Comparison of ENCODE assay signal across 18 cellular contexts in genomic region chr19:54889566-54889965, GRCh38. TPM values are rescaled to one million over a fixed set of nuclear protein-coding genes. Genes with fewer than 3 reads are reported as not detected.
A peak's percentile ranks its signal among the peaks of the same experiment; 100 is the strongest.
DNase-seq lines count a peak whose midpoint lies in the region; ATAC-seq, FAIRE-seq and TF ChIP-seq lines count a peak whose summit lies in the region.
"Had no signal": no experiment of that assay in that cellular context is flagged by ENCODE, and none has a peak within 500 bp of the region (broad histone marks: within the 10 kb centered on the region; RNA-seq: fewer than 3 reads in every experiment).

No MANE protein-coding gene starts in this region.

- H3K4me1 ChIP-seq in K562 (replicated peaks in 1 of 2; ENCODE audit: control insufficient read depth in 2 of 2, insufficient read depth in 2 of 2, low read length in 2 of 2) (no peaks in the 10 kb centered on the region; a peak in 1 of 5 replicates), neuronal stem cell (ENCODE audit: control insufficient read depth in 2 of 2, insufficient read depth in 1 of 2, low read depth in 1 of 2, low read length in 2 of 2) (no peaks in the 10 kb centered on the region), kidney (ENCODE audit: control insufficient read depth in 1 of 2, insufficient read depth in 1 of 2, low read depth in 1 of 2, low read length in 2 of 2) (no peaks in the 10 kb centered on the region)
- H3K4me1 ChIP-seq: BLaER1 had no signal

- H2BK12ac ChIP-seq in neuronal stem cell (ENCODE audit: low read length): no peak overlapping the region

- DNase-seq in CD14-positive monocyte (ENCODE audit: low spot score) (no peak), K562 (ENCODE audit: extremely low read depth in 1 of 4, low spot score in 3 of 4) (no peak), neuronal stem cell (ENCODE audit: low spot score) (no peak), type B pancreatic cell (ENCODE audit: extremely low spot score, unreplicated experiment) (peak; percentile 44), glutamatergic neuron (no peak), kidney (no peak)
- no peak for DNase-seq in activated CD8-positive, alpha-beta T cell treated with anti-CD3 and anti-CD28 coated beads for 36 hours
- DNase-seq: Calu3; CD8-positive, alpha-beta T cell; DMS79 treated with DMSO at 0.1 percent for 48 hours; GF-D8; H7 had no signal

- POLR2A ChIA-PET in K562 (lab: Yijun Ruan, JAX): interaction anchor here (1.4 kb wide), 1 partner anchor 23 kb away, joined by 3 read pairs; no protein-coding TSS in a partner anchor
- POLR2A ChIA-PET in activated CD8-positive, alpha-beta T cell treated with anti-CD3 and anti-CD28 coated beads for 36 hours (lab: Charles Lee): no interaction called here

- H3K4me3 ChIP-seq in K562 (no peak overlapping the region), neuronal stem cell (ENCODE audit: low read length in 2 of 2) (no peak overlapping the region), kidney (ENCODE audit: low read length in 2 of 2) (no peak overlapping the region)
- H3K4me3 ChIP-seq: A549, BLaER1, GM23338 had no signal

- H3K14ac ChIP-seq in neuronal stem cell (ENCODE audit: low read length): no peak overlapping the region

- H3K9me1 ChIP-seq in K562 (ENCODE audit: control insufficient read depth, insufficient read depth, low read length): no peaks in the 10 kb centered on the region

- H3K23ac ChIP-seq in neuronal stem cell (ENCODE audit: low read depth, low read length, poor library complexity): no peak overlapping the region

- no peak overlapping the region for H2BK15ac ChIP-seq in neuronal stem cell (ENCODE audit: low read length)

- no peak overlapping the region for H3K27ac ChIP-seq in K562 (ENCODE audit: extremely low read depth, low read depth, low read length)
- no peak overlapping the region for H3K27ac ChIP-seq in neuronal stem cell (replicated peaks; ENCODE audit: low read length)
- no peak overlapping the region for H3K27ac ChIP-seq in kidney (ENCODE audit: low read depth in 2 of 2, low read length in 2 of 2)
- H3K27ac ChIP-seq: 22Rv1, A549, BLaER1 had no signal

- H3K27me3 Mint-ChIP-seq in CD14-positive monocyte (ENCODE audit: low read depth in 3 of 3): peaks cover 0 to 4% (median 3%) of the 10 kb centered on the region in 3 donors
- H3K27me3 Mint-ChIP-seq in type B pancreatic cell: no peaks in the 10 kb centered on the region
- H3K27me3 Mint-ChIP-seq in activated CD8-positive, alpha-beta T cell treated with anti-CD3 and anti-CD28 coated beads for 36 hours: peaks cover 8% of the 10 kb centered on the region
- no peaks in the 10 kb centered on the region for H3K27me3 Mint-ChIP-seq in glutamatergic neuron (ENCODE audit: unreplicated experiment)

- CTCF ChIA-PET in K562 (lab: Yijun Ruan, JAX; ENCODE audit: low intra/inter-chr PET ratio): no interaction called here
- CTCF ChIA-PET in activated CD8-positive, alpha-beta T cell treated with anti-CD3 and anti-CD28 coated beads for 36 hours (lab: Charles Lee): no interaction called here

- H2BK5ac ChIP-seq in neuronal stem cell (ENCODE audit: low read length): no peak overlapping the region

- H3K27me3 ChIP-seq in K562 (ENCODE audit: control insufficient read depth in 2 of 2, insufficient read depth in 2 of 2, low read length in 2 of 2): peaks cover 0 to 4% of the 10 kb centered on the region in 2 experiments; a peak in 1 of 5 replicates
- peaks cover 0 to 2% (median 1%) of the 10 kb centered on the region in 3 experiments for H3K27me3 ChIP-seq in neuronal stem cell (ENCODE audit: control insufficient read depth in 3 of 3, insufficient read depth in 3 of 3, low read depth in 1 of 3, low read length in 3 of 3)
- H3K27me3 ChIP-seq: BLaER1 had no signal

- intact Hi-C loops in CD14-positive monocyte (cut with micrococcal nuclease): no loop called here
- intact Hi-C loops in K562 (cut with micrococcal nuclease): loop anchor here (10.0 kb wide), 2 partner anchors 155 to 215 kb away; no protein-coding TSS in a partner anchor
- intact Hi-C loops in activated CD8-positive, alpha-beta T cell treated with anti-CD3 and anti-CD28 coated beads for 36 hours (cut with micrococcal nuclease): no loop called here
- intact Hi-C loops in kidney (cut with DNase I): no loop called here

- H3K4me2 ChIP-seq in K562 (ENCODE audit: insufficient read depth, low read length) (no peak overlapping the region), neuronal stem cell (ENCODE audit: insufficient read depth, low read length, poor library complexity, severe bottlenecking) (no peak overlapping the region)
- H3K4me2 ChIP-seq: A549, BLaER1, GM23338 had no signal

- H3K27ac Mint-ChIP-seq in CD14-positive monocyte: peak overlapping the region in 4 of 7 donors; percentile 30 to 74 (median 38)
- H3K27ac Mint-ChIP-seq in type B pancreatic cell: no peak overlapping the region
- H3K27ac Mint-ChIP-seq in activated CD8-positive, alpha-beta T cell treated with anti-CD3 and anti-CD28 coated beads for 36 hours: no peak overlapping the region
- no peak overlapping the region for H3K27ac Mint-ChIP-seq in glutamatergic neuron (ENCODE audit: unreplicated experiment)
- H3K27ac Mint-ChIP-seq: CD8-positive, alpha-beta T cell; GM23338 had no signal

- peaks cover 63 to 83% of the 10 kb centered on the region in 2 donors for H3K36me3 Mint-ChIP-seq in CD14-positive monocyte
- H3K36me3 Mint-ChIP-seq in type B pancreatic cell: no peaks in the 10 kb centered on the region
- no peaks in the 10 kb centered on the region for H3K36me3 Mint-ChIP-seq in activated CD8-positive, alpha-beta T cell treated with anti-CD3 and anti-CD28 coated beads for 36 hours (ENCODE audit: low read depth)
- H3K36me3 Mint-ChIP-seq in glutamatergic neuron (ENCODE audit: unreplicated experiment): no peaks in the 10 kb centered on the region
- H3K36me3 Mint-ChIP-seq: CD8-positive, alpha-beta T cell had no signal

- H4K91ac ChIP-seq in neuronal stem cell (ENCODE audit: low read depth, low read length, poor library complexity): no peak overlapping the region

- no peaks in the 10 kb centered on the region for H3K79me1 ChIP-seq in neuronal stem cell (ENCODE audit: low read depth, low read length)

- H3K4me1 Mint-ChIP-seq in CD14-positive monocyte (peaks cover 4% of the 10 kb centered on the region), type B pancreatic cell (ENCODE audit: unreplicated experiment) (no peaks in the 10 kb centered on the region), glutamatergic neuron (ENCODE audit: low read depth, unreplicated experiment) (no peaks in the 10 kb centered on the region)
- H3K4me1 Mint-ChIP-seq in activated CD8-positive, alpha-beta T cell treated with anti-CD3 and anti-CD28 coated beads for 36 hours (ENCODE audit: low read depth): no peaks in the 10 kb centered on the region

- no TSS peak for BruUV-seq in K562 (replicated peaks; lab: Mats Ljungman, UMichigan)

- TF ChIP-seq RAD21 in K562 (CRISPR knock-in tag; conservative IDR thresholded peaks at IDR 0.05 in 1 of 2, IDR thresholded peaks at IDR 0.05 in 1 of 2): no peak

- H3K4ac ChIP-seq in neuronal stem cell (ENCODE audit: low read length): no peak overlapping the region

- FAIRE-seq in K562 (lab: Jason Lieb, UNC) (no peak), kidney (lab: Jason Lieb, UNC) (no peak)
- FAIRE-seq: A549, HTR-8/SVneo had no signal

- H3K9me3 ChIP-seq in K562 (replicated peaks; ENCODE audit: control insufficient read depth, insufficient read depth, low read depth, low read length): no peaks in the 10 kb centered on the region
- no peaks in the 10 kb centered on the region for H3K9me3 ChIP-seq in neuronal stem cell (replicated peaks in 1 of 2; ENCODE audit: control insufficient read depth in 2 of 2, insufficient read depth in 1 of 2, low read depth in 1 of 2, low read length in 2 of 2)
- H3K9me3 ChIP-seq in kidney (ENCODE audit: control insufficient read depth in 1 of 2, low read length in 2 of 2): no peaks in the 10 kb centered on the region
- H3K9me3 ChIP-seq: A549, BLaER1 had no signal

- TF ChIP-seq CTCF in CD14-positive monocyte (IDR thresholded peaks at IDR 0.05) (no peak), K562 (IDR thresholded peaks at IDR 0.05 in 2 of 3, conservative IDR thresholded peaks at IDR 0.05 in 1 of 3; ENCODE audit: insufficient read depth in 2 of 3, low read depth in 1 of 3, low read length in 3 of 3) (no peak), type B pancreatic cell (conservative IDR thresholded peaks at IDR 0.05) (no peak), glutamatergic neuron (IDR thresholded peaks at IDR 0.05; ENCODE audit: partially characterized antibody, unreplicated experiment) (no peak), kidney (IDR thresholded peaks at IDR 0.05; ENCODE audit: borderline replicate concordance, extremely low read depth, insufficient read depth) (no peak)
- TF ChIP-seq CTCF in activated CD8-positive, alpha-beta T cell treated with anti-CD3 and anti-CD28 coated beads for 36 hours (IDR thresholded peaks at IDR 0.05): no peak

- H3K4me3 Mint-ChIP-seq in CD14-positive monocyte (no peak overlapping the region), type B pancreatic cell (no peak overlapping the region), glutamatergic neuron (ENCODE audit: unreplicated experiment) (no peak overlapping the region)
- no peak overlapping the region for H3K4me3 Mint-ChIP-seq in activated CD8-positive, alpha-beta T cell treated with anti-CD3 and anti-CD28 coated beads for 36 hours
- H3K4me3 Mint-ChIP-seq: CD8-positive, alpha-beta T cell; GM23338 had no signal

- H3K36me3 ChIP-seq in K562 (ENCODE audit: control insufficient read depth, insufficient read depth, low read length): no peaks in the 10 kb centered on the region
- H3K36me3 ChIP-seq in neuronal stem cell (replicated peaks in 1 of 2; ENCODE audit: control insufficient read depth in 2 of 2, insufficient read depth in 2 of 2, low read length in 2 of 2): no peaks in the 10 kb centered on the region
- H3K36me3 ChIP-seq in kidney (ENCODE audit: control insufficient read depth in 1 of 2, insufficient read depth in 2 of 2, low read length in 2 of 2): no peaks in the 10 kb centered on the region
- H3K36me3 ChIP-seq: BLaER1 had no signal

- peak overlapping the region; percentile 47 for H2AK5ac ChIP-seq in neuronal stem cell (ENCODE audit: low read depth, low read length)

- peak overlapping the region; percentile 51; the same call in 1 of the 2 replicates for H2AFZ ChIP-seq in K562 (ENCODE audit: low read depth, low read length)
- H2AFZ ChIP-seq in neuronal stem cell (ENCODE audit: low read length): no peak overlapping the region
- H2AFZ ChIP-seq: GM23338 had no signal

- no peaks in the 10 kb centered on the region for H3K79me2 ChIP-seq in K562 (ENCODE audit: control insufficient read depth, insufficient read depth, low read length)

- H3K9me3 Mint-ChIP-seq in CD14-positive monocyte: peaks cover 0 to 5% (median 0%) of the 10 kb centered on the region in 7 donors
- no peaks in the 10 kb centered on the region for H3K9me3 Mint-ChIP-seq in type B pancreatic cell
- no peaks in the 10 kb centered on the region for H3K9me3 Mint-ChIP-seq in activated CD8-positive, alpha-beta T cell treated with anti-CD3 and anti-CD28 coated beads for 36 hours
- no peaks in the 10 kb centered on the region for H3K9me3 Mint-ChIP-seq in glutamatergic neuron (ENCODE audit: unreplicated experiment)
- H3K9me3 Mint-ChIP-seq: CD8-positive, alpha-beta T cell had no signal

- in situ Hi-C loops in K562 (cut with MboI): no loop called here

- H2BK120ac ChIP-seq in neuronal stem cell (ENCODE audit: low read depth, low read length): no peak overlapping the region

- ATAC-seq in K562: no peak
- no peak for ATAC-seq in activated CD8-positive, alpha-beta T cell treated with anti-CD3 and anti-CD28 coated beads for 36 hours
- ATAC-seq: A549; CD8-positive, alpha-beta T cell; GM23338 had no signal

- no peak for TF ChIP-seq EP300 in K562 (IDR thresholded peaks at IDR 0.05; ENCODE audit: low read length)

- H3K9ac ChIP-seq in K562 (ENCODE audit: insufficient read depth in 1 of 2, low read depth in 2 of 2, low read length in 2 of 2) (peak overlapping the region in 1 of 2 experiments; percentile 35; a peak in 1 of 4 replicates), neuronal stem cell (ENCODE audit: low read depth, low read length, poor library complexity) (no peak overlapping the region), kidney (ENCODE audit: low read length in 2 of 2) (no peak overlapping the region)
- H3K9ac ChIP-seq: BLaER1 had no signal

- 36% methylated on average over 11 of the region's 11 CpGs for WGBS in K562 (ENCODE audit: insufficient coverage, low coverage, missing lambda C conversion rate)
- no CpG with 5 or more reads among the region's 11 CpGs for WGBS in neuronal stem cell (ENCODE audit: extremely low coverage in 2 of 2, insufficient read length in 2 of 2, insufficient replicate concordance in 1 of 2), 2 donors

- H3K18ac ChIP-seq in neuronal stem cell (ENCODE audit: low read length): peak overlapping the region; percentile 45

- TF ChIP-seq POLR2A in K562 (conservative IDR thresholded peaks at IDR 0.05): no peak

- H4K20me1 ChIP-seq in K562 (replicated peaks; ENCODE audit: control insufficient read depth, insufficient read depth, low read length): no peaks in the 10 kb centered on the region
- H4K20me1 ChIP-seq: BLaER1 had no signal

- no peak overlapping the region for H4K8ac ChIP-seq in neuronal stem cell (ENCODE audit: low read depth, low read length)

RNA-seq across cellular contexts. Expression of gene FCAR, which starts 15.5 kb away (rescaled TPM):
- polyA plus RNA-seq in CD14-positive monocyte: 100 to 1,000 TPM; 147 to 173 TPM
- total RNA-seq in K562 (2011; cell fraction: chromatin; rRNA removed; ENCODE audit: low replicate concordance): not detected in 2 replicates
- not detected in 2 replicates for total RNA-seq in K562 (2011; cell fraction: nucleolus; rRNA removed)
- not detected in 2 replicates for total RNA-seq in K562 (2011; cell fraction: nucleoplasm; rRNA removed)
- total RNA-seq in K562 (2014; rRNA removed): not detected in 2 replicates
- total RNA-seq in K562 (2014; rRNA removed; fragmentation: Illumina TruSeq; extraction: Trizol): not detected in 2 replicates
- not detected in 2 replicates for total RNA-seq in K562 (2015; rRNA removed; fragmentation: Illumina TruSeq; extraction: Trizol)
- total RNA-seq in K562 (2021): not detected in 2 replicates
- polyA plus RNA-seq in K562 (2011; rRNA removed): not detected in 2 replicates
- polyA plus RNA-seq in K562 (2011; cell fraction: cytosol; rRNA removed): not detected in 2 replicates
- not detected in 2 replicates for polyA plus RNA-seq in K562 (2011; cell fraction: nucleus; rRNA removed)
- polyA plus RNA-seq in K562 (2012): not detected in 2 replicates
- polyA plus RNA-seq in K562 (2014; fragmentation: Illumina TruSeq; extraction: Trizol): not detected in 2 replicates
- polyA plus RNA-seq in K562 (2014; fragmentation: Nextera tagmentation; extraction: Ambion mirVana): not detected
- polyA plus RNA-seq in K562 (2014; rRNA removed): not detected in 2 replicates
- not detected in 2 replicates for polyA minus RNA-seq in K562 (2011; rRNA and poly(A)+ RNA removed)
- polyA minus RNA-seq in K562 (2011; cell fraction: cytosol; rRNA and poly(A)+ RNA removed): not detected in 2 replicates
- not detected in 2 replicates for polyA minus RNA-seq in K562 (2011; cell fraction: nucleus; rRNA and poly(A)+ RNA removed)
- not detected for polyA plus RNA-seq in neuronal stem cell (2013, experiment 1 of 2)
- polyA plus RNA-seq in neuronal stem cell (2013, experiment 2 of 2): not detected
- total RNA-seq in type B pancreatic cell (ENCODE audit: low replicate concordance): not detected in 2 replicates
- total RNA-seq in activated CD8-positive, alpha-beta T cell treated with anti-CD3 and anti-CD28 coated beads for 36 hours: not detected
- not detected for total RNA-seq in glutamatergic neuron (ENCODE audit: unreplicated experiment)
- 1.8 TPM for total RNA-seq in kidney
- polyA plus RNA-seq in kidney (ENCODE audit: insufficient read depth, low read depth, low replicate concordance): not detected
- total RNA-seq: Calu3, GM23338, H7 had no signal
- polyA plus RNA-seq: A549, AG04450, GM23338 had no signal

RNA-seq across cellular contexts. Expression of gene NCR1, which starts 16.4 kb away (rescaled TPM):
- polyA plus RNA-seq in CD14-positive monocyte (under 1 TPM in 1 of 2 donors, not detected in 1; 0.43 TPM), K562 (2011; rRNA removed) (3.1 TPM in 2 replicates), K562 (2014; fragmentation: Illumina TruSeq; extraction: Trizol) (1.2 and 2.1 TPM in 2 replicates), K562 (2014; fragmentation: Nextera tagmentation; extraction: Ambion mirVana) (under 1 TPM; 0.25 to 0.39 TPM), K562 (2014; rRNA removed) (0.84 and 0.88 TPM in 2 replicates), kidney (ENCODE audit: insufficient read depth, low read depth, low replicate concordance) (not detected)
- 3.4 and 5.6 TPM in 2 replicates for total RNA-seq in K562 (2011; cell fraction: chromatin; rRNA removed; ENCODE audit: low replicate concordance)
- 3.0 and 5.2 TPM in 2 replicates for total RNA-seq in K562 (2011; cell fraction: nucleolus; rRNA removed)
- 2.2 and 4.0 TPM in 2 replicates for total RNA-seq in K562 (2011; cell fraction: nucleoplasm; rRNA removed)
- total RNA-seq in K562 (2014; rRNA removed) (1.2 and 1.9 TPM in 2 replicates), K562 (2014; rRNA removed; fragmentation: Illumina TruSeq; extraction: Trizol) (0.70 and 1.4 TPM in 2 replicates), K562 (2015; rRNA removed; fragmentation: Illumina TruSeq; extraction: Trizol) (0.30 and 0.69 TPM in 2 replicates), K562 (2021) (0.92 and 1.5 TPM in 2 replicates), type B pancreatic cell (ENCODE audit: low replicate concordance) (not detected in 2 replicates), glutamatergic neuron (ENCODE audit: unreplicated experiment) (not detected), kidney (0.91 TPM)
- 3.9 and 4.3 TPM in 2 replicates for polyA plus RNA-seq in K562 (2011; cell fraction: cytosol; rRNA removed)
- polyA plus RNA-seq in K562 (2011; cell fraction: nucleus; rRNA removed): 2.1 TPM in 2 replicates
- polyA plus RNA-seq in K562 (2012): 0.90 and 0.91 TPM in 2 replicates
- polyA minus RNA-seq in K562 (2011; rRNA and poly(A)+ RNA removed): 4.0 TPM in 2 replicates
- polyA minus RNA-seq in K562 (2011; cell fraction: cytosol; rRNA and poly(A)+ RNA removed): 2.6 and 3.0 TPM in 2 replicates
- 1.8 and 3.9 TPM in 2 replicates for polyA minus RNA-seq in K562 (2011; cell fraction: nucleus; rRNA and poly(A)+ RNA removed)
- polyA plus RNA-seq in neuronal stem cell (2013, experiment 1 of 2): not detected
- polyA plus RNA-seq in neuronal stem cell (2013, experiment 2 of 2): not detected
- under 1 TPM; 0.58 to 0.68 TPM for total RNA-seq in activated CD8-positive, alpha-beta T cell treated with anti-CD3 and anti-CD28 coated beads for 36 hours
- total RNA-seq: Calu3 had no signal
- polyA plus RNA-seq: A549, AG04450 had no signal

RNA-seq across cellular contexts. Expression of gene KIR3DL2, which starts 39.3 kb away (rescaled TPM):
- polyA plus RNA-seq in CD14-positive monocyte (under 1 TPM in 1 of 2 donors, not detected in 1; 0.15 TPM), K562 (2011; rRNA removed) (not detected in 2 replicates), K562 (2014; fragmentation: Illumina TruSeq; extraction: Trizol) (not detected in 2 replicates), K562 (2014; fragmentation: Nextera tagmentation; extraction: Ambion mirVana) (not detected), K562 (2014; rRNA removed) (not detected in 2 replicates), kidney (ENCODE audit: insufficient read depth, low read depth, low replicate concordance) (not detected)
- not detected in 2 replicates for total RNA-seq in K562 (2011; cell fraction: chromatin; rRNA removed; ENCODE audit: low replicate concordance)
- not detected in 2 replicates for total RNA-seq in K562 (2011; cell fraction: nucleolus; rRNA removed)
- total RNA-seq in K562 (2011; cell fraction: nucleoplasm; rRNA removed): not detected in 2 replicates
- total RNA-seq in K562 (2014; rRNA removed) (not detected in 2 replicates), K562 (2014; rRNA removed; fragmentation: Illumina TruSeq; extraction: Trizol) (not detected in 2 replicates), K562 (2015; rRNA removed; fragmentation: Illumina TruSeq; extraction: Trizol) (not detected in 2 replicates), K562 (2021) (not detected in 2 replicates), type B pancreatic cell (ENCODE audit: low replicate concordance) (not detected in 2 replicates), glutamatergic neuron (ENCODE audit: unreplicated experiment) (not detected), kidney (0.13 TPM)
- polyA plus RNA-seq in K562 (2011; cell fraction: cytosol; rRNA removed): not detected in 2 replicates
- not detected in 2 replicates for polyA plus RNA-seq in K562 (2011; cell fraction: nucleus; rRNA removed)
- not detected in 2 replicates for polyA plus RNA-seq in K562 (2012)
- polyA minus RNA-seq in K562 (2011; rRNA and poly(A)+ RNA removed): not detected in 2 replicates
- polyA minus RNA-seq in K562 (2011; cell fraction: cytosol; rRNA and poly(A)+ RNA removed): not detected in 2 replicates
- polyA minus RNA-seq in K562 (2011; cell fraction: nucleus; rRNA and poly(A)+ RNA removed): not detected in 2 replicates
- not detected for polyA plus RNA-seq in neuronal stem cell (2013, experiment 1 of 2)
- not detected for polyA plus RNA-seq in neuronal stem cell (2013, experiment 2 of 2)
- total RNA-seq in activated CD8-positive, alpha-beta T cell treated with anti-CD3 and anti-CD28 coated beads for 36 hours: under 1 TPM; 0.14 to 0.27 TPM
- total RNA-seq: Calu3, GM23338, H7 had no signal
- polyA plus RNA-seq: A549, AG04450, GM23338 had no signal

RNA-seq across cellular contexts. Expression of gene KIR2DS4, which starts 57.1 kb away (rescaled TPM):
- polyA plus RNA-seq in CD14-positive monocyte (not detected), K562 (2011; rRNA removed) (not detected in 2 replicates), K562 (2014; fragmentation: Illumina TruSeq; extraction: Trizol) (not detected in 2 replicates), K562 (2014; fragmentation: Nextera tagmentation; extraction: Ambion mirVana) (not detected), K562 (2014; rRNA removed) (not detected in 2 replicates), kidney (ENCODE audit: insufficient read depth, low read depth, low replicate concordance) (not detected)
- not detected in 2 replicates for total RNA-seq in K562 (2011; cell fraction: chromatin; rRNA removed; ENCODE audit: low replicate concordance)
- not detected in 2 replicates for total RNA-seq in K562 (2011; cell fraction: nucleolus; rRNA removed)
- not detected in 2 replicates for total RNA-seq in K562 (2011; cell fraction: nucleoplasm; rRNA removed)
- total RNA-seq in K562 (2014; rRNA removed) (not detected in 2 replicates), K562 (2014; rRNA removed; fragmentation: Illumina TruSeq; extraction: Trizol) (not detected in 2 replicates), K562 (2015; rRNA removed; fragmentation: Illumina TruSeq; extraction: Trizol) (not detected in 2 replicates), K562 (2021) (not detected in 2 replicates), type B pancreatic cell (ENCODE audit: low replicate concordance) (not detected in 2 replicates), glutamatergic neuron (ENCODE audit: unreplicated experiment) (not detected), kidney (not detected)
- polyA plus RNA-seq in K562 (2011; cell fraction: cytosol; rRNA removed): not detected in 2 replicates
- not detected in 2 replicates for polyA plus RNA-seq in K562 (2011; cell fraction: nucleus; rRNA removed)
- not detected in 2 replicates for polyA plus RNA-seq in K562 (2012)
- polyA minus RNA-seq in K562 (2011; rRNA and poly(A)+ RNA removed): not detected in 2 replicates
- not detected in 2 replicates for polyA minus RNA-seq in K562 (2011; cell fraction: cytosol; rRNA and poly(A)+ RNA removed)
- not detected in 2 replicates for polyA minus RNA-seq in K562 (2011; cell fraction: nucleus; rRNA and poly(A)+ RNA removed)
- polyA plus RNA-seq in neuronal stem cell (2013, experiment 1 of 2): not detected
- not detected for polyA plus RNA-seq in neuronal stem cell (2013, experiment 2 of 2)
- total RNA-seq in activated CD8-positive, alpha-beta T cell treated with anti-CD3 and anti-CD28 coated beads for 36 hours: under 1 TPM; 0.25 to 0.38 TPM
- total RNA-seq: Calu3, GM23338, H7 had no signal
- polyA plus RNA-seq: A549, AG04450, GM23338 had no signal

RNA-seq across cellular contexts. Expression of gene NLRP7, which starts 57.8 kb away (rescaled TPM):
- not detected for polyA plus RNA-seq in CD14-positive monocyte
- total RNA-seq in K562 (2011; cell fraction: chromatin; rRNA removed; ENCODE audit: low replicate concordance): 1.5 TPM in 1 of 2 replicates, not detected in the other
- 1.3 TPM in 1 of 2 replicates, not detected in the other for total RNA-seq in K562 (2011; cell fraction: nucleolus; rRNA removed)
- 1.9 TPM in 1 of 2 replicates, not detected in the other for total RNA-seq in K562 (2011; cell fraction: nucleoplasm; rRNA removed)
- total RNA-seq in K562 (2014; rRNA removed): 0.20 TPM in 1 of 2 replicates, not detected in the other
- total RNA-seq in K562 (2014; rRNA removed; fragmentation: Illumina TruSeq; extraction: Trizol): 0.22 TPM in 1 of 2 replicates, not detected in the other
- not detected in 2 replicates for total RNA-seq in K562 (2015; rRNA removed; fragmentation: Illumina TruSeq; extraction: Trizol)
- total RNA-seq in K562 (2021): 0.18 TPM in 1 of 2 replicates, not detected in the other
- polyA plus RNA-seq in K562 (2011; rRNA removed): 0.13 and 0.19 TPM in 2 replicates
- polyA plus RNA-seq in K562 (2011; cell fraction: cytosol; rRNA removed): 0.07 TPM in 1 of 2 replicates, not detected in the other
- 0.16 and 0.18 TPM in 2 replicates for polyA plus RNA-seq in K562 (2011; cell fraction: nucleus; rRNA removed)
- polyA plus RNA-seq in K562 (2012): 0.17 TPM in 1 of 2 replicates, not detected in the other
- 0.03 and 0.12 TPM in 2 replicates for polyA plus RNA-seq in K562 (2014; fragmentation: Illumina TruSeq; extraction: Trizol)
- under 1 TPM; 0.04 to 0.06 TPM for polyA plus RNA-seq in K562 (2014; fragmentation: Nextera tagmentation; extraction: Ambion mirVana)
- not detected in 2 replicates for polyA plus RNA-seq in K562 (2014; rRNA removed)
- 0.84 TPM in 1 of 2 replicates, not detected in the other for polyA minus RNA-seq in K562 (2011; rRNA and poly(A)+ RNA removed)
- not detected in 2 replicates for polyA minus RNA-seq in K562 (2011; cell fraction: cytosol; rRNA and poly(A)+ RNA removed)
- polyA minus RNA-seq in K562 (2011; cell fraction: nucleus; rRNA and poly(A)+ RNA removed): not detected in 2 replicates
- polyA plus RNA-seq in neuronal stem cell (2013, experiment 1 of 2): not detected
- polyA plus RNA-seq in neuronal stem cell (2013, experiment 2 of 2): not detected
- 0.98 TPM in 1 of 2 replicates, not detected in the other for total RNA-seq in type B pancreatic cell (ENCODE audit: low replicate concordance)
- not detected for total RNA-seq in activated CD8-positive, alpha-beta T cell treated with anti-CD3 and anti-CD28 coated beads for 36 hours
- total RNA-seq in glutamatergic neuron (ENCODE audit: unreplicated experiment): not detected
- 0.16 TPM for total RNA-seq in kidney
- not detected for polyA plus RNA-seq in kidney (ENCODE audit: insufficient read depth, low read depth, low replicate concordance)
- total RNA-seq: Calu3; CD8-positive, alpha-beta T cell had no signal
- polyA plus RNA-seq: A549, AG04450 had no signal

Comparison
In these comparisons a context has a peak if more than half of its experiments do, and no peak if none do; other contexts are left out.
1. H3K27ac Mint-ChIP-seq: peak in CD14-positive monocyte (4 of 7); none in type B pancreatic cell (single experiment), activated CD8-positive, alpha-beta T cell treated with anti-CD3 and anti-CD28 coated beads for 36 hours (single experiment) and glutamatergic neuron (single experiment).